ENCODE assay signal across 16 cellular contexts in genomic region chr3:63753567-63753966, GRCh38.
A peak's percentile ranks its signal among the peaks of the same experiment; 100 is the strongest.
DNase-seq lines count a peak whose midpoint lies in the region; ATAC-seq and TF ChIP-seq lines count a peak whose summit lies in the region.
"Had no signal": no experiment of that assay in that cellular context is flagged by ENCODE, and none has a peak within 500 bp of the region (broad histone marks: within the 10 kb centered on the region; RNA-seq: fewer than 3 reads in every experiment).

No MANE protein-coding gene starts in this region.

- no peak for TF ChIP-seq CTCF in brain microvascular endothelial cell (IDR thresholded peaks at IDR 0.05; ENCODE audit: low read depth, low read length, missing control alignments)
- TF ChIP-seq CTCF in BE2C (IDR thresholded peaks at IDR 0.05; ENCODE audit: low read depth, low read length) = no peak

- no peaks in the 10 kb centered on the region for H3K9me3 ChIP-seq in BE2C
- H3K9me3 ChIP-seq: heart left ventricle, right atrium auricular region, transverse colon had no signal

- no peaks in the 10 kb centered on the region for H3K4me1 ChIP-seq in BE2C
- H3K4me1 ChIP-seq: heart left ventricle, right atrium auricular region, transverse colon had no signal

- no peaks in the 10 kb centered on the region for H3K27me3 ChIP-seq in brain microvascular endothelial cell (replicated peaks)
- peaks cover 4% of the 10 kb centered on the region; the same call in 1 of the 2 replicates for H3K27me3 ChIP-seq in BE2C
- H3K27me3 ChIP-seq: dorsolateral prefrontal cortex, heart left ventricle, right atrium auricular region, transverse colon had no signal

- peak; percentile 4 for DNase-seq in Caki2 (ENCODE audit: low read depth)
- DNase-seq in brain microvascular endothelial cell = peak; percentile 13
- no peak for DNase-seq in left colon
- DNase-seq in occipital lobe (lab: John Stamatoyannopoulos, UW) = no peak
- DNase-seq in NCI-H82 (lab: John Stamatoyannopoulos, UW) = no peak
- DNase-seq in BE2C = no peak
- no peak for DNase-seq in NCI-H1930 (lab: John Stamatoyannopoulos, UW)
- DNase-seq: activated CD4-positive, alpha-beta memory T cell treated with anti-CD3 and anti-CD28 coated beads for 36 hours; activated naive CD4-positive, alpha-beta T cell treated with anti-CD3 and anti-CD28 coated beads for 36 hours; dorsolateral prefrontal cortex; heart left ventricle; MM.1S; NCI-H748 treated with DMSO at 0.1 percent for 48 hours; transverse colon had no signal

- no peak overlapping the region for H3K27ac ChIP-seq in brain microvascular endothelial cell
- H3K27ac ChIP-seq: dorsolateral prefrontal cortex, heart left ventricle, right atrium auricular region, transverse colon had no signal

- peak; percentile 71 for ATAC-seq in left colon
- ATAC-seq: heart left ventricle had no signal

- no peaks in the 10 kb centered on the region for H3K36me3 ChIP-seq in brain microvascular endothelial cell (replicated peaks)
- H3K36me3 ChIP-seq in BE2C = no peaks in the 10 kb centered on the region
- H3K36me3 ChIP-seq: heart left ventricle, right atrium auricular region, transverse colon had no signal

- intact Hi-C loops in left colon (cut with DNase I, micrococcal nuclease) = no loop called here

- TF ChIP-seq RAD21 in Ishikawa (IDR thresholded peaks at IDR 0.05; ENCODE audit: low read depth) = no peak

- no peak for TF ChIP-seq EP300 in Ishikawa (IDR thresholded peaks at IDR 0.05; ENCODE audit: borderline replicate concordance)

- H3K4me3 ChIP-seq in brain microvascular endothelial cell (ENCODE audit: low read depth, low read length) (no peak overlapping the region), BE2C (ENCODE audit: low read depth, low read length) (no peak overlapping the region)
- H3K4me3 ChIP-seq: dorsolateral prefrontal cortex, heart left ventricle, right atrium auricular region, transverse colon had no signal

- in situ Hi-C loops in Caki2 (cut with HindIII; ENCODE audit: low pct_unique_long_range_greater_than_20kb, low sequenced_read_pairs) = no loop called here
- in situ Hi-C loops in brain microvascular endothelial cell (cut with HindIII; ENCODE audit: low pct_ligation_motif_present, low sequenced_read_pairs) = no loop called here

TF ChIP-seq in Ishikawa, 13 proteins besides CTCF, POLR2A, EP300 and RAD21:
- no peak for TF ChIP-seq NFIC (IDR thresholded peaks at IDR 0.05)
- TF ChIP-seq REST (IDR thresholded peaks at IDR 0.05; ENCODE audit: low read depth) = peak; percentile 93
- no peak for TF ChIP-seq YY1 (IDR thresholded peaks at IDR 0.05; ENCODE audit: low read depth)

Comparison
In these comparisons a context has a peak if more than half of its experiments do, and no peak if none do; other contexts are left out.
1. DNase-seq: peak in Caki2 (single experiment) and brain microvascular endothelial cell (single experiment); none in left colon (0 of 2), occipital lobe (single experiment), NCI-H82 (single experiment), BE2C (single experiment) and NCI-H1930 (0 of 2).